Comparison of ENCODE assay signal across 34 cellular contexts in the genomic region with DNA sequence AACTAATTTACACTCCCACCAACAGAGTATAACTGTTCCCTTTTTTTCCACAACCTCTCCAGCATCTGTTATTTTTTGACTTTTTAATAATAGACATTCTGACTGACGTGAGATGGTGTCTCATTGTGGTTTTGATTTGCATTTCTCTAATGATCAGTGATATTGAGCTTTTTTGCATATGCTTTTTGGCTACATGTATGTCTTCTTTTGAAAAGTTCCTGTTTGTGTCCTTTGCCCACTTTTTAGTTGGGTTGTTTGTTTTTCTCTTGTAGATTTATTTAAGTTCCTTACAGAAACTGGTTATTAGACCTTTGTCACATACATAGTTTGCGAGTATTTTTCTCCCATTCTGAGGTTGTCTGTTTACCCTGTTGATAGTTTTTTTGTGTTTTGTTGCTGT.
"Had no signal": no experiment of that assay in that cellular context is flagged by ENCODE, and none has a peak within 500 bp of the region (broad histone marks: within the 10 kb centered on the region; RNA-seq: fewer than 3 reads in every experiment).

No MANE protein-coding gene starts in this region.

- H3K36me3 ChIP-seq: MG63 had no signal

- H3K27me3 ChIP-seq: MG63 had no signal

- DNase-seq: Karpas-422, Kasumi-1, MG63, MM.1S, MV-4-11, NCI-H1048, NCI-H1092, NCI-H1092 treated with DMSO at 0.1 percent for 48 hours, NCI-H1105, NCI-H1105 treated with DMSO at 0.1 percent for 48 hours, NCI-H1417, NCI-H1417 treated with DMSO at 0.1 percent for 48 hours, NCI-H1436, NCI-H1436 treated with DMSO at 0.1 percent for 48 hours, NCI-H146, NCI-H1694, NCI-H1694 treated with DMSO at 0.1 percent for 48 hours, NCI-H187, NCI-H187 treated with DMSO at 0.1 percent for 48 hours, NCI-H1930, NCI-H2029, NCI-H2029 treated with DMSO at 0.1 percent for 48 hours, NCI-H2081, NCI-H2081 treated with DMSO at 0.1 percent for 48 hours, NCI-H2107, NCI-H2171, NCI-H2171 treated with DMSO at 0.1 percent for 48 hours, NCI-H2227 treated with DMSO at 0.1 percent for 48 hours, NCI-H226, NCI-H345, NCI-H446, NCI-H446 treated with DMSO at 0.1 percent for 48 hours, NCI-H510A, NCI-H510A treated with DMSO at 0.1 percent for 48 hours had no signal

- H3K4me3 ChIP-seq: MG63 had no signal
